Comparison of ENCODE assay signal across 8 cellular contexts in genomic region chr3:128993461-128994172, GRCh38. TPM values are rescaled to one million over a fixed set of nuclear protein-coding genes. Genes with fewer than 3 reads are reported as not detected.
A peak's percentile ranks its signal among the peaks of the same experiment; 100 is the strongest.
DNase-seq lines count a peak whose midpoint lies in the region; ATAC-seq and TF ChIP-seq lines count a peak whose summit lies in the region.

TSS of gene CFAP92 (minus strand) at chr3:128994076. CDS start at chr3:128993304, 772 bp downstream.

- H3K79me2 ChIP-seq in neural cell (replicated peaks; ENCODE audit: insufficient read depth, low read length), result no peaks in the 10 kb centered on the region

- H3K27ac Mint-ChIP-seq in activated T-helper 17 cell treated with anti-CD3 and anti-CD28 coated beads, Interleukin-2, amount 50 U/mL, for 72 hours, result peak within 1 kb of the TSS; percentile 63

- H3K4me2 ChIP-seq in neural cell (ENCODE audit: low read length), result peak within 1 kb of the TSS; percentile 71

- no peaks in the 10 kb centered on the region for H3F3A ChIP-seq in neural cell (ENCODE audit: insufficient read depth, low read length, poor library complexity, severe bottlenecking)

- H3K27me3 ChIP-seq in BJ (ENCODE audit: control insufficient read depth, insufficient read depth, low read length) (peaks cover 19% of the 10 kb centered on the region), HUES6 (ENCODE audit: control insufficient read depth, insufficient read depth, low read length) (peaks cover 65% of the 10 kb centered on the region), neural cell (ENCODE audit: insufficient read depth, low read depth, low read length) (no peaks in the 10 kb centered on the region)

- no peaks in the 10 kb centered on the region for H3K9me3 ChIP-seq in HUES6 (ENCODE audit: control insufficient read depth, insufficient read depth, low read depth, low read length)
- no peaks in the 10 kb centered on the region for H3K9me3 ChIP-seq in neural cell (ENCODE audit: low read length)

- H3K36me3 ChIP-seq in BJ (ENCODE audit: control insufficient read depth, insufficient read depth, low read length) (no peaks in the 10 kb centered on the region), HUES6 (ENCODE audit: control insufficient read depth, insufficient read depth, low read length) (no peaks in the 10 kb centered on the region), neural cell (ENCODE audit: insufficient read depth, low read length) (no peaks in the 10 kb centered on the region)

- H3K27me3 Mint-ChIP-seq in activated T-helper 17 cell treated with anti-CD3 and anti-CD28 coated beads, Interleukin-2, amount 50 U/mL, for 72 hours, result no peaks in the 10 kb centered on the region

- TF ChIP-seq CTCF in BJ (IDR thresholded peaks at IDR 0.05; ENCODE audit: insufficient read depth, low read depth, low read length) (no peak), neural cell (IDR thresholded peaks at IDR 0.05; ENCODE audit: poor library complexity, severe bottlenecking) (peak; percentile 18)

- peak; percentile 11 for TF ChIP-seq EP300 in neural cell (conservative IDR thresholded peaks at IDR 0.05; ENCODE audit: poor library complexity, severe bottlenecking)

- H3K9ac ChIP-seq in HUES6 (ENCODE audit: low read length) (peak within 1 kb of the TSS; percentile 43), neural cell (ENCODE audit: low read length) (peak within 1 kb of the TSS; percentile 64)

- H3K4me1 ChIP-seq in HUES6 (ENCODE audit: control insufficient read depth, insufficient read depth, low read length), result peaks cover 20% of the 10 kb centered on the region

- no peaks in the 10 kb centered on the region for H4K20me1 ChIP-seq in neural cell (ENCODE audit: insufficient read depth)

- H3K4me3 ChIP-seq in BJ (ENCODE audit: low read depth, low read length) (peak within 1 kb of the TSS; percentile 37), HUES6 (ENCODE audit: low read depth, low read length) (peak within 1 kb of the TSS; percentile 64), neural cell (ENCODE audit: low read length) (peak within 1 kb of the TSS; percentile 74)

- ATAC-seq in GM19463 (IDR thresholded peaks at IDR 0.05; ENCODE audit: unreplicated experiment), result peak; percentile 98
- peak; percentile 100 for ATAC-seq in activated T-helper 17 cell treated with anti-CD3 and anti-CD28 coated beads, Interleukin-2, amount 50 U/mL, for 72 hours (replicated peaks)

- CTCF ChIA-PET in BJ (lab: Yijun Ruan, JAX), result interaction anchor here (1.1 to 3.3 kb wide), 3 partner anchors 23 to 60 kb away, joined by 3 to 19 read pairs (median 8); no protein-coding TSS in a partner anchor

- peak within 1 kb of the TSS; percentile 52 for H3K4me3 Mint-ChIP-seq in activated T-helper 17 cell treated with anti-CD3 and anti-CD28 coated beads, Interleukin-2, amount 50 U/mL, for 72 hours

- H2AFZ ChIP-seq in neural cell (ENCODE audit: low read depth, low read length), result peak within 1 kb of the TSS; percentile 78

- POLR2A ChIA-PET in BJ (lab: Charles Lee), result no interaction called here

- DNase-seq in BJ (ENCODE audit: low read depth) (no peak), OCI-M1 (lab: John Stamatoyannopoulos, UW) (peak; percentile 74), fibroblast of the conjunctiva (ENCODE audit: low read depth) (peak; percentile 24)
- DNase-seq in stimulated activated naive CD4-positive, alpha-beta T cell (lab: John Stamatoyannopoulos, UW), result peak; percentile 84 to 90 (median 87)

- no peak within 1 kb of the TSS for H3K27ac ChIP-seq in HUES6 (ENCODE audit: low read depth, low read length)
- peak within 1 kb of the TSS; percentile 48 for H3K27ac ChIP-seq in neural cell (ENCODE audit: low read length)

- no peaks in the 10 kb centered on the region for H3K9me3 Mint-ChIP-seq in activated T-helper 17 cell treated with anti-CD3 and anti-CD28 coated beads, Interleukin-2, amount 50 U/mL, for 72 hours

- no peaks in the 10 kb centered on the region for H3K36me3 Mint-ChIP-seq in activated T-helper 17 cell treated with anti-CD3 and anti-CD28 coated beads, Interleukin-2, amount 50 U/mL, for 72 hours (ENCODE audit: low read depth)

- no peaks in the 10 kb centered on the region for H3K9me2 ChIP-seq in neural cell (ENCODE audit: insufficient read depth, low read length)

- TF ChIP-seq RAD21 in neural cell (conservative IDR thresholded peaks at IDR 0.05), result no peak

- no peaks in the 10 kb centered on the region for H3K4me1 Mint-ChIP-seq in activated T-helper 17 cell treated with anti-CD3 and anti-CD28 coated beads, Interleukin-2, amount 50 U/mL, for 72 hours

TF ChIP-seq in neural cell, 6 proteins besides CTCF, POLR2A, EP300 and RAD21:
- no peak for TF ChIP-seq REST (IDR thresholded peaks at IDR 0.05; ENCODE audit: borderline replicate concordance)
- TF ChIP-seq EZH2 (IDR thresholded peaks at IDR 0.05; ENCODE audit: borderline replicate concordance, insufficient read depth, low read length, poor library complexity, severe bottlenecking), result no peak
- peak; percentile 78 for TF ChIP-seq POLR2AphosphoS5 (IDR thresholded peaks at IDR 0.05)
- no peak for TF ChIP-seq TAF1 (IDR thresholded peaks at IDR 0.05; ENCODE audit: low read depth)
- peak; percentile 68 for TF ChIP-seq MXI1 (conservative IDR thresholded peaks at IDR 0.05; ENCODE audit: poor library complexity, severe bottlenecking)
- TF ChIP-seq SMC3 (conservative IDR thresholded peaks at IDR 0.05; ENCODE audit: poor library complexity), result no peak

RNA-seq across cellular contexts. Expression of gene CFAP92, which starts in this region (rescaled TPM):
- polyA plus RNA-seq in BJ (2011; rRNA removed), result not detected in 2 replicates
- 0.09 TPM in 1 of 2 replicates, not detected in the other for polyA minus RNA-seq in BJ (2011; rRNA and poly(A)+ RNA removed)
- total RNA-seq in activated T-helper 17 cell treated with anti-CD3 and anti-CD28 coated beads, Interleukin-2, amount 50 U/mL, for 72 hours, result under 1 TPM in 1 of 2 donors, not detected in 1; 0.50 TPM
- polyA plus RNA-seq in neural cell, result 0.69 and 1.6 TPM in 2 replicates
- 2.4 and 3.5 TPM in 2 replicates for polyA minus RNA-seq in neural cell

Comparison
In these comparisons a context has a peak if more than half of its experiments do, and no peak if none do; other contexts are left out.
1. Peak in ATAC-seq in activated T-helper 17 cell treated with anti-CD3 and anti-CD28 coated beads, Interleukin-2, amount 50 U/mL, for 72 hours; RNA of the gene not detected or under 1 TPM.